In the genomic region with DNA sequence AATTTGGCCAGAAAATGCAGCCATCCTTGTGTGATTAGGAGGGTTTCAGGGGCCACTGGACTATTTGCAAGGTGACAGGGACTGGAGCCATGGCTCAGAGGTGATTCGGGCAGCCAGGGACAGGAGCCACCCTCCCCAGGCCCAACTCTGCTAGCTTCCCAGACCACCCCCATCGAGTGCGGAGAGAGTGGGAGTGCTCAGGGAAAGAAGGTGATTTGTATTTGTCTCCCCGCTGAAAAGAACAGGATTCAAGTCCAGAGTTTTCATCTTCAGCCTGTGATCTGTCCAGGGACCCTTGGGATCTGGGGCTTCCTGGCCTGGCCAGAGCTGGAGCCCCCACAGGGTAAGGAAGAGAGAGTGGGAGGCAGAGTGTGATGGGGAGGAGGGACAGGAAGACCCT, we compare ENCODE assay signal across 1 cellular context.
TF ChIP-seq lines count a peak whose summit lies in the region.

No MANE protein-coding gene starts in this region.

TF ChIP-seq in endothelial cell of umbilical vein, 7 proteins besides CTCF, POLR2A, EP300 and RAD21:
- no peak for TF ChIP-seq GATA2 (IDR thresholded peaks at IDR 0.05; ENCODE audit: insufficient read depth, insufficient read length, low read depth, low read length)
- TF ChIP-seq MYC (IDR thresholded peaks at IDR 0.05; ENCODE audit: low read depth, low read length), result no peak
- no peak for TF ChIP-seq FOS (IDR thresholded peaks at IDR 0.05; ENCODE audit: borderline replicate concordance, insufficient read depth, low read length)
- TF ChIP-seq JUN (IDR thresholded peaks at IDR 0.05; ENCODE audit: borderline replicate concordance, insufficient read depth, insufficient read length, low read depth), result no peak
- no peak for TF ChIP-seq POLR2AphosphoS5 (IDR thresholded peaks at IDR 0.05; ENCODE audit: insufficient read depth, low read depth, low read length)
- TF ChIP-seq EZH2 (IDR thresholded peaks at IDR 0.05; ENCODE audit: borderline replicate concordance, low read depth, low read length, severe bottlenecking), result no peak
- TF ChIP-seq, protein P1, sequence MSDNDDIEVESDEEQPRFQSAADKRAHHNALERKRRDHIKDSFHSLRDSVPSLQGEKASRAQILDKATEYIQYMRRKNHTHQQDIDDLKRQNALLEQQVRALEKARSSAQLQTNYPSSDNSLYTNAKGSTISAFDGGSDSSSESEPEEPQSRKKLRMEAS (IDR thresholded peaks at IDR 0.05; ENCODE audit: insufficient read depth, insufficient read length), result no peak
